11 cellular contexts compared by ENCODE assay signal in genomic region chr11:92707173-92707619, GRCh38.
DNase-seq lines count a peak whose midpoint lies in the region; ATAC-seq, FAIRE-seq and TF ChIP-seq lines count a peak whose summit lies in the region.
"Had no signal": no experiment of that assay in that cellular context is flagged by ENCODE, and none has a peak within 500 bp of the region (broad histone marks: within the 10 kb centered on the region; RNA-seq: fewer than 3 reads in every experiment).

No MANE protein-coding gene starts in this region.

- H3K9me3 ChIP-seq in heart right ventricle, result no peaks in the 10 kb centered on the region
- H3K9me3 ChIP-seq: testis had no signal

- peaks cover 0 to 50% (median 15%) of the 10 kb centered on the region in 9 donors for H3K4me1 ChIP-seq in heart right ventricle
- H3K4me1 ChIP-seq: testis had no signal

- no peaks in the 10 kb centered on the region for H3K27me3 ChIP-seq in heart right ventricle
- H3K27me3 ChIP-seq: testis had no signal

- POLR2A ChIA-PET in RWPE1 (lab: Yijun Ruan, JAX; ENCODE audit: low non-redundant PET), result no interaction called here

- intact Hi-C loops in Right ventricle myocardium inferior (cut with DNase I) (no loop called here), cardiac septum (cut with DNase I) (loop anchor here (5.0 kb wide), 1 partner anchor 65 kb away; no protein-coding TSS in a partner anchor), heart right ventricle (cut with DNase I) (no loop called here)

- WGBS in heart right ventricle, 2 donors, result 54 to 57% methylated on average over 3 of the region's 3 CpGs

- no peaks in the 10 kb centered on the region for H3K36me3 ChIP-seq in heart right ventricle

- DNase-seq in Right ventricle myocardium inferior (ENCODE audit: missing footprints) (no peak), cardiac septum (ENCODE audit: low spot score) (no peak), RWPE1 (ENCODE audit: low spot score) (peak; percentile 67), heart right ventricle (no peak), NAMALWA (ENCODE audit: low spot score) (no peak), urothelium cell line (ENCODE audit: low spot score) (no peak), pons (ENCODE audit: low spot score) (no peak), cerebellar cortex (ENCODE audit: low spot score) (no peak)
- DNase-seq: OCI-M1, testis had no signal

- CTCF ChIA-PET in RWPE1 (lab: Yijun Ruan, JAX), result no interaction called here

- no peak overlapping the region for H3K27ac ChIP-seq in RWPE1
- H3K27ac ChIP-seq in heart right ventricle, result peak overlapping the region; percentile 63 to 92 (median 84)
- H3K27ac ChIP-seq: testis had no signal

- H3K4me3 ChIP-seq in heart right ventricle, result no peak overlapping the region
- H3K4me3 ChIP-seq: testis had no signal

- no peak for FAIRE-seq in urothelium cell line (lab: Jason Lieb, UNC)
- FAIRE-seq: A204.1 had no signal

- ATAC-seq in Right ventricle myocardium inferior (peak; percentile 53), heart right ventricle (peak; percentile 14 to 65 (median 48))

- TF ChIP-seq CTCF in RWPE1 (conservative IDR thresholded peaks at IDR 0.05; ENCODE audit: low read depth) (no peak), heart right ventricle (IDR thresholded peaks at IDR 0.05) (no peak)
